Comparison of ENCODE assay signal across 30 cellular contexts in genomic region chr7:7478569-7478968, GRCh38. TPM values are rescaled to one million over a fixed set of nuclear protein-coding genes. Genes with fewer than 3 reads are reported as not detected.
"Had no signal": no experiment of that assay in that cellular context is flagged by ENCODE, and none has a peak within 500 bp of the region (broad histone marks: within the 10 kb centered on the region; RNA-seq: fewer than 3 reads in every experiment).

No MANE protein-coding gene starts in this region.

- H3K4me3 ChIP-seq: ascending aorta, breast epithelium, cardiac muscle cell, coronary artery, dorsolateral prefrontal cortex had no signal

- H3K4me1 Mint-ChIP-seq: activated CD4-positive, alpha-beta memory T cell treated with anti-CD3 and anti-CD28 coated beads, Interleukin-2, amount 10 ng/mL, durations not matched to agents 7 days and 5 days; activated CD4-positive, alpha-beta T cell treated with anti-CD3 and anti-CD28 coated beads, Interleukin-2, amount 10 ng/mL, durations not matched to agents 7 days and 5 days; activated naive CD4-positive, alpha-beta T cell treated with anti-CD3 and anti-CD28 coated beads, Interleukin-2, amount 10 ng/mL, durations not matched to agents 7 days and 5 days; activated naive CD8-positive, alpha-beta T cell treated with anti-CD3 and anti-CD28 coated beads, Interleukin-2, amount 10 ng/mL, durations not matched to agents 7 days and 5 days; brain; endodermal cell had no signal

- FAIRE-seq: frontal cortex had no signal

- H3K9me3 Mint-ChIP-seq: activated CD4-positive, alpha-beta memory T cell treated with anti-CD3 and anti-CD28 coated beads, Interleukin-2, amount 10 ng/mL, durations not matched to agents 7 days and 5 days; activated naive CD4-positive, alpha-beta T cell treated with anti-CD3 and anti-CD28 coated beads, Interleukin-2, amount 10 ng/mL, durations not matched to agents 7 days and 5 days; activated naive CD4-positive, alpha-beta T cell treated with anti-CD3 and anti-CD28 coated beads, Interleukin-2, amount 50 U/mL, for 72 hours; activated naive CD8-positive, alpha-beta T cell treated with anti-CD3 and anti-CD28 coated beads, Interleukin-2, amount 10 ng/mL, durations not matched to agents 7 days and 5 days had no signal

- H3K27ac ChIP-seq: ascending aorta, breast epithelium, cardiac muscle cell, coronary artery, dorsolateral prefrontal cortex had no signal

- H3K27me3 ChIP-seq: ascending aorta, breast epithelium, cardiac muscle cell, dorsolateral prefrontal cortex had no signal

- H3K36me3 Mint-ChIP-seq: activated naive CD4-positive, alpha-beta T cell treated with anti-CD3 and anti-CD28 coated beads, Interleukin-2, amount 10 ng/mL, durations not matched to agents 7 days and 5 days; activated naive CD4-positive, alpha-beta T cell treated with anti-CD3 and anti-CD28 coated beads, Interleukin-2, amount 50 U/mL, for 72 hours; activated naive CD8-positive, alpha-beta T cell treated with anti-CD3 and anti-CD28 coated beads, Interleukin-2, amount 10 ng/mL, durations not matched to agents 7 days and 5 days; brain had no signal

- H3K36me3 ChIP-seq: ascending aorta, breast epithelium, cardiac muscle cell had no signal

- H3K4me1 ChIP-seq: ascending aorta, breast epithelium had no signal

- ATAC-seq: activated naive CD4-positive, alpha-beta T cell treated with anti-CD3 and anti-CD28 coated beads, Interleukin-2, amount 50 U/mL, for 72 hours; activated T-cell treated with anti-CD3 and anti-CD28 coated beads, Interleukin-2, amount 50 U/mL, for 72 hours; esophagus mucosa had no signal

- H3K27me3 Mint-ChIP-seq: activated CD4-positive, alpha-beta memory T cell treated with anti-CD3 and anti-CD28 coated beads, Interleukin-2, amount 10 ng/mL, durations not matched to agents 7 days and 5 days; activated CD4-positive, alpha-beta T cell treated with anti-CD3 and anti-CD28 coated beads, Interleukin-2, amount 10 ng/mL, durations not matched to agents 7 days and 5 days; activated naive CD4-positive, alpha-beta T cell treated with anti-CD3 and anti-CD28 coated beads, Interleukin-2, amount 10 ng/mL, durations not matched to agents 7 days and 5 days; brain; dendritic cell treated with granulocyte-macrophage colony-stimulating factor and Interleukin-4, amounts not matched to agents 40 ng/mL and 50 ng/mL, for 4 days had no signal

- DNase-seq: activated CD4-positive, alpha-beta memory T cell treated with anti-CD3 and anti-CD28 coated beads, Interleukin-2, amount 10 ng/mL, durations not matched to agents 7 days and 5 days; activated CD4-positive, alpha-beta T cell treated with anti-CD3 and anti-CD28 coated beads for 1 hour; activated CD4-positive, alpha-beta T cell treated with anti-CD3 and anti-CD28 coated beads for 4 hours; activated CD4-positive, alpha-beta T cell treated with anti-CD3 and anti-CD28 coated beads, Interleukin-2, amount 10 ng/mL, durations not matched to agents 7 days and 5 days; activated CD4-positive, alpha-beta T cell treated with anti-CD3 and anti-CD28 coated beads, Interleukin-2, amount 50 U/mL, for 4 hours; activated CD8-positive, alpha-beta memory T cell treated with anti-CD3 and anti-CD28 coated beads, Interleukin-2, amount 50 U/mL, for 48 hours; activated gamma-delta T cell; activated naive CD4-positive, alpha-beta T cell; activated naive CD4-positive, alpha-beta T cell treated with anti-CD3 and anti-CD28 coated beads, Interleukin-2, amount 10 ng/mL, durations not matched to agents 7 days and 5 days; activated naive CD8-positive, alpha-beta T cell treated with anti-CD3 and anti-CD28 coated beads, Interleukin-2, amount 10 ng/mL, durations not matched to agents 7 days and 5 days; activated T-cell treated with anti-CD3 and anti-CD28 coated beads for 4 hours; activated T-cell treated with anti-CD3 and anti-CD28 coated beads, Interleukin-2, amount 50 U/mL, for 24 hours; activated T-cell treated with anti-CD3 and anti-CD28 coated beads, Interleukin-2, amount 50 U/mL, for 72 hours; central memory CD4-positive, alpha-beta T cell; cerebellar nuclear complex; effector memory CD4-positive, alpha-beta T cell; endodermal cell; foreskin fibroblast; T-helper 2 cell had no signal

- H3K4me3 Mint-ChIP-seq: activated CD4-positive, alpha-beta memory T cell treated with anti-CD3 and anti-CD28 coated beads, Interleukin-2, amount 10 ng/mL, durations not matched to agents 7 days and 5 days; activated CD4-positive, alpha-beta T cell treated with anti-CD3 and anti-CD28 coated beads, Interleukin-2, amount 10 ng/mL, durations not matched to agents 7 days and 5 days; activated naive CD4-positive, alpha-beta T cell treated with anti-CD3 and anti-CD28 coated beads, Interleukin-2, amount 10 ng/mL, durations not matched to agents 7 days and 5 days; activated naive CD8-positive, alpha-beta T cell treated with anti-CD3 and anti-CD28 coated beads, Interleukin-2, amount 10 ng/mL, durations not matched to agents 7 days and 5 days; activated T-cell treated with anti-CD3 and anti-CD28 coated beads, Interleukin-2, amount 50 U/mL, for 24 hours; activated T-cell treated with anti-CD3 and anti-CD28 coated beads, Interleukin-2, amount 50 U/mL, for 72 hours; brain; dendritic cell treated with granulocyte-macrophage colony-stimulating factor and Interleukin-4, amounts not matched to agents 40 ng/mL and 50 ng/mL, for 4 days; endodermal cell had no signal

- H3K27ac Mint-ChIP-seq: activated CD4-positive, alpha-beta memory T cell treated with anti-CD3 and anti-CD28 coated beads, Interleukin-2, amount 10 ng/mL, durations not matched to agents 7 days and 5 days; activated CD4-positive, alpha-beta T cell treated with anti-CD3 and anti-CD28 coated beads, Interleukin-2, amount 10 ng/mL, durations not matched to agents 7 days and 5 days; activated naive CD4-positive, alpha-beta T cell treated with anti-CD3 and anti-CD28 coated beads, Interleukin-2, amount 10 ng/mL, durations not matched to agents 7 days and 5 days; activated naive CD4-positive, alpha-beta T cell treated with anti-CD3 and anti-CD28 coated beads, Interleukin-2, amount 50 U/mL, for 72 hours; activated naive CD8-positive, alpha-beta T cell treated with anti-CD3 and anti-CD28 coated beads, Interleukin-2, amount 10 ng/mL, durations not matched to agents 7 days and 5 days; activated T-cell treated with anti-CD3 and anti-CD28 coated beads, Interleukin-2, amount 50 U/mL, for 24 hours; activated T-cell treated with anti-CD3 and anti-CD28 coated beads, Interleukin-2, amount 50 U/mL, for 72 hours; brain; dendritic cell treated with granulocyte-macrophage colony-stimulating factor and Interleukin-4, amounts not matched to agents 40 ng/mL and 50 ng/mL, for 4 days; endodermal cell had no signal

- H3K9me3 ChIP-seq: ascending aorta, breast epithelium had no signal

RNA-seq across cellular contexts. Expression of gene COL28A1, which starts 57.1 kb away (rescaled TPM):
- total RNA-seq: activated CD4-positive, alpha-beta memory T cell treated with anti-CD3 and anti-CD28 coated beads, Interleukin-2, amount 10 ng/mL, durations not matched to agents 7 days and 5 days; activated CD4-positive, alpha-beta T cell treated with anti-CD3 and anti-CD28 coated beads, Interleukin-2, amount 10 ng/mL, durations not matched to agents 7 days and 5 days; activated naive CD8-positive, alpha-beta T cell treated with anti-CD3 and anti-CD28 coated beads, Interleukin-2, amount 10 ng/mL, durations not matched to agents 7 days and 5 days; T-helper 1 cell treated with Interleukin-12 subunit alpha and Interleukin-12 subunit beta and Interleukin-4 antibody, amounts not matched to agents 30 ng/mL and 1 ng/mL, for 36 hours had no signal
